In genomic region chr18:32803571-32803970, GRCh38 we compare ENCODE assay signal across 10 cellular contexts. TPM values are rescaled to one million over a fixed set of nuclear protein-coding genes. Genes with fewer than 3 reads are reported as not detected.
DNase-seq lines count a peak whose midpoint lies in the region; ATAC-seq and TF ChIP-seq lines count a peak whose summit lies in the region.
"Had no signal": no experiment of that assay in that cellular context is flagged by ENCODE, and none has a peak within 500 bp of the region (broad histone marks: within the 10 kb centered on the region; RNA-seq: fewer than 3 reads in every experiment).

No MANE protein-coding gene starts in this region.

- H3K27ac ChIP-seq in coronary artery, result no peak overlapping the region

- DNase-seq in epithelial cell of proximal tubule (ENCODE audit: low read depth) (peak; percentile 76), D341Med (ENCODE audit: low spot score) (no peak), coronary artery (ENCODE audit: low spot score) (no peak), foreskin melanocyte (no peak), HT-29 (ENCODE audit: low spot score) (no peak)
- DNase-seq: midbrain, SHP77 treated with DMSO at 0.1 percent for 48 hours had no signal

- ATAC-seq in GM18502 (IDR thresholded peaks at IDR 0.05; ENCODE audit: poor library complexity, unreplicated experiment) (peak; percentile 93), GM21528 (IDR thresholded peaks at IDR 0.05; ENCODE audit: low FRiP score, unreplicated experiment) (peak; percentile 93), HG03378 (IDR thresholded peaks at IDR 0.05; ENCODE audit: unreplicated experiment) (peak; percentile 92)

- TF ChIP-seq CTCF in epithelial cell of proximal tubule (conservative IDR thresholded peaks at IDR 0.05; ENCODE audit: low read depth, low read length), result no peak
- TF ChIP-seq CTCF in coronary artery (IDR thresholded peaks at IDR 0.05), result no peak

- H3K4me3 ChIP-seq in epithelial cell of proximal tubule (ENCODE audit: low read depth, low read length) (no peak overlapping the region), coronary artery (no peak overlapping the region)

RNA-seq across cellular contexts. Expression of gene KLHL14, which starts 30.7 kb away (rescaled TPM):
- 2.9 and 3.0 TPM in 2 replicates for total RNA-seq in epithelial cell of proximal tubule
- not detected in 2 replicates for total RNA-seq in HT-29 (2014; rRNA removed; shearing (Covaris generic))
